Comparison of ENCODE assay signal across 9 cellular contexts in genomic region chr1:109466100-109466439, GRCh38. TPM values are rescaled to one million over a fixed set of nuclear protein-coding genes. Genes with fewer than 3 reads are reported as not detected.
A peak's percentile ranks its signal among the peaks of the same experiment; 100 is the strongest.
DNase-seq lines count a peak whose midpoint lies in the region; ATAC-seq and TF ChIP-seq lines count a peak whose summit lies in the region.
"Had no signal": no experiment of that assay in that cellular context is flagged by ENCODE, and none has a peak within 500 bp of the region (broad histone marks: within the 10 kb centered on the region; RNA-seq: fewer than 3 reads in every experiment).

No MANE protein-coding gene starts in this region.

- H4K20me1 ChIP-seq in MM.1S (ENCODE audit: insufficient read depth, low read length) = no peaks in the 10 kb centered on the region

- H3K4me2 ChIP-seq in MM.1S (ENCODE audit: low read depth, low read length) = peak overlapping the region; percentile 29; the same call in 1 of the 2 replicates

- H3K4me1 Mint-ChIP-seq in CD4-positive, CD25-positive, alpha-beta regulatory T cell = peaks cover 0 to 7% (median 5%) of the 10 kb centered on the region in 4 donors
- H3K4me1 Mint-ChIP-seq in osteocyte (ENCODE audit: unreplicated experiment) = peaks cover 4% of the 10 kb centered on the region

- H2AFZ ChIP-seq in MM.1S (ENCODE audit: low read length) = no peak overlapping the region

- no peaks in the 10 kb centered on the region for H3K36me3 Mint-ChIP-seq in CD4-positive, CD25-positive, alpha-beta regulatory T cell
- no peaks in the 10 kb centered on the region for H3K36me3 Mint-ChIP-seq in osteocyte (ENCODE audit: unreplicated experiment)

- no peak overlapping the region for H3K4me3 ChIP-seq in CD4-positive, CD25-positive, alpha-beta regulatory T cell (ENCODE audit: low read depth, low read length)
- H3K4me3 ChIP-seq in MM.1S (ENCODE audit: low read length) (no peak overlapping the region; the same call in 1 of the 2 replicates), epithelial cell of esophagus (ENCODE audit: low read length) (peak overlapping the region; percentile 32)

- peaks cover 0 to 3% (median 0%) of the 10 kb centered on the region in 7 donors for H3K9me3 Mint-ChIP-seq in CD4-positive, CD25-positive, alpha-beta regulatory T cell
- H3K9me3 Mint-ChIP-seq in osteocyte (ENCODE audit: unreplicated experiment) = no peaks in the 10 kb centered on the region

- no peaks in the 10 kb centered on the region for H3K79me2 ChIP-seq in MM.1S (ENCODE audit: low read length)

- no peaks in the 10 kb centered on the region for H3K36me3 ChIP-seq in CD4-positive, CD25-positive, alpha-beta regulatory T cell (ENCODE audit: control insufficient read depth, insufficient read depth, low read length)
- no peaks in the 10 kb centered on the region for H3K36me3 ChIP-seq in MM.1S (replicated peaks; ENCODE audit: insufficient read depth, low read length)

- no peak for ATAC-seq in CD4-positive, CD25-positive, alpha-beta regulatory T cell (ENCODE audit: low read depth in 2 of 2)
- no peak for ATAC-seq in HG03460 (IDR thresholded peaks at IDR 0.05; ENCODE audit: unreplicated experiment)
- ATAC-seq in GM19324 (IDR thresholded peaks at IDR 0.05; ENCODE audit: low FRiP score, unreplicated experiment) = no peak

- TF ChIP-seq CTCF in MM.1S (IDR thresholded peaks at IDR 0.05; ENCODE audit: low read length) = no peak
- TF ChIP-seq CTCF in epithelial cell of esophagus (IDR thresholded peaks at IDR 0.05; ENCODE audit: insufficient read depth, low read depth, low read length, missing control alignments) = no peak
- no peak for TF ChIP-seq CTCF in osteocyte (IDR thresholded peaks at IDR 0.05)

- no peak overlapping the region for H3K9ac ChIP-seq in MM.1S (ENCODE audit: low read length)

- H3F3A ChIP-seq in MM.1S (ENCODE audit: insufficient read depth, low read length) = no peaks in the 10 kb centered on the region

- no peak overlapping the region for H3K27ac Mint-ChIP-seq in CD4-positive, CD25-positive, alpha-beta regulatory T cell
- no peak overlapping the region for H3K27ac Mint-ChIP-seq in osteocyte (ENCODE audit: unreplicated experiment)

- peaks cover 11% of the 10 kb centered on the region for H3K4me1 ChIP-seq in CD4-positive, CD25-positive, alpha-beta regulatory T cell (ENCODE audit: control insufficient read depth, insufficient read depth, low read length, poor library complexity, severe bottlenecking)
- H3K4me1 ChIP-seq in MM.1S (ENCODE audit: low read length) = no peaks in the 10 kb centered on the region

- no peaks in the 10 kb centered on the region for H3K9me2 ChIP-seq in MM.1S (replicated peaks; ENCODE audit: insufficient read depth, low read length)

- peaks cover 94% of the 10 kb centered on the region for H3K27me3 Mint-ChIP-seq in CD4-positive, CD25-positive, alpha-beta regulatory T cell
- H3K27me3 Mint-ChIP-seq in osteocyte (ENCODE audit: unreplicated experiment) = peaks cover 87% of the 10 kb centered on the region

- H3K9me3 ChIP-seq in CD4-positive, CD25-positive, alpha-beta regulatory T cell (ENCODE audit: control insufficient read depth in 2 of 2, low read length in 2 of 2) = no peaks in the 10 kb centered on the region
- no peaks in the 10 kb centered on the region for H3K9me3 ChIP-seq in MM.1S (replicated peaks; ENCODE audit: insufficient read depth, low read length)

- no peak for DNase-seq in CD4-positive, CD25-positive, alpha-beta regulatory T cell
- DNase-seq in MM.1S (no peak), epithelial cell of esophagus (ENCODE audit: low read depth) (no peak), osteocyte (ENCODE audit: extremely low spot score, unreplicated experiment) (no peak), kidney glomerular epithelial cell (lab: John Stamatoyannopoulos, UW) (no peak), islet precursor cell (no peak)
- DNase-seq: Karpas-422 had no signal

- peak overlapping the region; percentile 76 to 90 (median 82) for H3K4me3 Mint-ChIP-seq in CD4-positive, CD25-positive, alpha-beta regulatory T cell
- H3K4me3 Mint-ChIP-seq in osteocyte (ENCODE audit: unreplicated experiment) = peak overlapping the region; percentile 67

- no peak overlapping the region for H3K27ac ChIP-seq in CD4-positive, CD25-positive, alpha-beta regulatory T cell (ENCODE audit: insufficient read depth, low read length, poor library complexity, severe bottlenecking)
- no peak overlapping the region for H3K27ac ChIP-seq in MM.1S (ENCODE audit: low read length)

- peaks cover 35% of the 10 kb centered on the region for H3K27me3 ChIP-seq in CD4-positive, CD25-positive, alpha-beta regulatory T cell (ENCODE audit: control insufficient read depth, insufficient read depth, low read length)
- H3K27me3 ChIP-seq in MM.1S (replicated peaks; ENCODE audit: insufficient read depth, low read length) = peaks cover 20% of the 10 kb centered on the region

RNA-seq across cellular contexts. Expression of gene SYPL2, which starts 0.3 kb away (rescaled TPM):
- total RNA-seq in CD4-positive, CD25-positive, alpha-beta regulatory T cell = not detected
- polyA plus RNA-seq in CD4-positive, CD25-positive, alpha-beta regulatory T cell = not detected
- 0.59 and 1.1 TPM in 2 replicates for total RNA-seq in osteocyte

RNA-seq across cellular contexts. Expression of gene ATXN7L2, which starts 17.6 kb away (rescaled TPM):
- total RNA-seq in CD4-positive, CD25-positive, alpha-beta regulatory T cell = 13.2 TPM
- polyA plus RNA-seq in CD4-positive, CD25-positive, alpha-beta regulatory T cell = 1 to 10 TPM; 4.7 to 8.0 (median 5.6) TPM
- total RNA-seq in osteocyte = 6.4 and 6.8 TPM in 2 replicates

RNA-seq across cellular contexts. Expression of gene CYB561D1, which starts 27.8 kb away (rescaled TPM):
- total RNA-seq in CD4-positive, CD25-positive, alpha-beta regulatory T cell = 30.7 TPM
- polyA plus RNA-seq in CD4-positive, CD25-positive, alpha-beta regulatory T cell = 10 to 100 TPM; 11.5 to 22.7 (median 18.7) TPM
- 10.2 and 10.6 TPM in 2 replicates for total RNA-seq in osteocyte

RNA-seq across cellular contexts. Expression of gene PSMA5, which starts 39.8 kb away (rescaled TPM):
- 61.5 TPM for total RNA-seq in CD4-positive, CD25-positive, alpha-beta regulatory T cell
- 100 to 1,000 TPM; 121 to 207 (median 153) TPM for polyA plus RNA-seq in CD4-positive, CD25-positive, alpha-beta regulatory T cell
- total RNA-seq in osteocyte = 101 and 108 TPM in 2 replicates

RNA-seq across cellular contexts. Expression of gene AMIGO1, which starts 43.5 kb away (rescaled TPM):
- total RNA-seq in CD4-positive, CD25-positive, alpha-beta regulatory T cell = 6.6 TPM
- polyA plus RNA-seq in CD4-positive, CD25-positive, alpha-beta regulatory T cell = 10 to 100 TPM in 3 of 4 donors, 1 to 10 TPM in 1; 5.2 to 17.1 (median 11.8) TPM
- total RNA-seq in osteocyte = 5.2 and 5.4 TPM in 2 replicates
